Comparison of ENCODE assay signal across 1 cellular context in the genomic region with DNA sequence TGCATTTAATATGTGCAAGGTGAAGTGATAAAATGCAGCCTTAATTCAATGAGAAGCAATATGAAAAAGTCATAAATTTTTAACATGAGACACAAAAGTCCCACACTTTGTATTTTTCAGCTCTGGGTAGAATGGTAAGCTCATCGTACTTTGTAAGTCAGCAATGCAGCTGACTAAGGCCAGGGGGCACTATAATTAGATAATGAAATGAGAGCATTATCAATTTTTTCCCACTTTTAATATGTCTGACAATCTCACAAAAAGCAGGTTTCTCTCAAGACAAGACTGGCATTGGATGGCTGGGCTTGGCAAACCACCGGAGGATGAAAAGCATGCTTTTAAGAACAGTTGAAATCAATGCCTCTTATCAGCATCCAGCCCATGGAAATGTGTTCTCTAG.
TF ChIP-seq lines count a peak whose summit lies in the region.

No MANE protein-coding gene starts in this region.

TF ChIP-seq in HCT116, 20 proteins besides CTCF, POLR2A, EP300 and RAD21 (continued from another document):
- TF ChIP-seq REST (IDR thresholded peaks at IDR 0.05; ENCODE audit: low read depth) (no peak), YY1 (IDR thresholded peaks at IDR 0.05; ENCODE audit: extremely low read depth, insufficient replicate concordance, low read depth, low read length) (no peak), ZBTB33 (IDR thresholded peaks at IDR 0.05; ENCODE audit: extremely low read depth, insufficient replicate concordance, low read length) (no peak), JUND (IDR thresholded peaks at IDR 0.05) (no peak), EGR1 (IDR thresholded peaks at IDR 0.05; ENCODE audit: low read depth) (no peak)
